8 cellular contexts compared by ENCODE assay signal in genomic region chr6:145813285-145814034, GRCh38. TPM values are rescaled to one million over a fixed set of nuclear protein-coding genes. Genes with fewer than 3 reads are reported as not detected.
DNase-seq lines count a peak whose midpoint lies in the region; ATAC-seq, FAIRE-seq and TF ChIP-seq lines count a peak whose summit lies in the region.

No MANE protein-coding gene starts in this region.

- intact Hi-C loops in natural killer cell (cut with micrococcal nuclease): no loop called here

- H3K27ac Mint-ChIP-seq in natural killer cell: peak overlapping the region; percentile 68 to 93

- H3K36me3 ChIP-seq in DOHH2 (ENCODE audit: control insufficient read depth, low read length): peaks cover 28% of the 10 kb centered on the region

- peak overlapping the region; percentile 96 for H3K4me3 ChIP-seq in DOHH2 (ENCODE audit: low read length)

- TF ChIP-seq CTCF in DOHH2 (IDR thresholded peaks at IDR 0.05; ENCODE audit: low read depth, low read length, poor library complexity, severe bottlenecking): no peak
- TF ChIP-seq CTCF in natural killer cell (IDR thresholded peaks at IDR 0.05): no peak

- peaks cover 27 to 47% of the 10 kb centered on the region in 2 donors for H3K4me1 Mint-ChIP-seq in natural killer cell

- H4K20me1 ChIP-seq in DOHH2 (ENCODE audit: control insufficient read depth, insufficient read depth, low read depth, low read length): no peaks in the 10 kb centered on the region

- H3K9me3 Mint-ChIP-seq in natural killer cell: no peaks in the 10 kb centered on the region

- no peaks in the 10 kb centered on the region for H3K9me3 ChIP-seq in DOHH2 (ENCODE audit: control insufficient read depth, insufficient read depth, low read length)

- no peaks in the 10 kb centered on the region for H3K9me2 ChIP-seq in DOHH2 (replicated peaks; ENCODE audit: control insufficient read depth, low read length)

- no peaks in the 10 kb centered on the region for H3K36me3 Mint-ChIP-seq in natural killer cell

- peak; percentile 43 for FAIRE-seq in endometrium (lab: Jason Lieb, UNC)

- DNase-seq in SIG-M5 treated with dmso at 0.1 percent for 504 hours (lab: John Stamatoyannopoulos, UW; ENCODE audit: unreplicated experiment) (peak; percentile 52), natural killer cell (no peak), mesenteric fat pad (ENCODE audit: low spot score) (no peak), NCI-H2081 treated with DMSO at 0.1 percent for 48 hours (lab: John Stamatoyannopoulos, UW) (no peak)
- no peak for DNase-seq in effector CD8-positive, alpha-beta T cell (lab: John Stamatoyannopoulos, UW)

- peaks cover 55% of the 10 kb centered on the region for H3K4me1 ChIP-seq in DOHH2 (ENCODE audit: control insufficient read depth, low read length)

- H3K79me2 ChIP-seq in DOHH2 (ENCODE audit: control insufficient read depth, low read length): peaks cover 77% of the 10 kb centered on the region

- peak overlapping the region; percentile 69 for H3K27ac ChIP-seq in DOHH2 (ENCODE audit: low read depth, low read length)

- H3F3A ChIP-seq in DOHH2 (ENCODE audit: control insufficient read depth, insufficient read depth): no peaks in the 10 kb centered on the region

- H3K27me3 Mint-ChIP-seq in natural killer cell (ENCODE audit: low read depth in 2 of 2): no peaks in the 10 kb centered on the region

- H3K4me2 ChIP-seq in DOHH2 (ENCODE audit: low read length): peak overlapping the region; percentile 76

- peak overlapping the region; percentile 86 for H3K4me3 Mint-ChIP-seq in natural killer cell

- ATAC-seq in HG02571 (IDR thresholded peaks at IDR 0.05; ENCODE audit: unreplicated experiment) (peak; percentile 0), natural killer cell (no peak)

- no peaks in the 10 kb centered on the region for H3K27me3 ChIP-seq in DOHH2 (ENCODE audit: control insufficient read depth, low read length)

RNA-seq across cellular contexts. Expression of gene FBXO30, which starts 1.1 kb away (rescaled TPM):
- total RNA-seq in natural killer cell (1 to 10 TPM; 3.4 to 6.4 (median 5.9) TPM), mesenteric fat pad (8.1 TPM)
